In genomic region chr2:74252862-74253261, GRCh38 we compare ENCODE assay signal across 1 cellular context.
TF ChIP-seq lines count a peak whose summit lies in the region.

No MANE protein-coding gene starts in this region.

TF ChIP-seq in HepG2, 621 proteins besides CTCF, POLR2A, EP300 and RAD21:
- no peak for TF ChIP-seq MED13 (CRISPR knock-in tag; IDR thresholded peaks at IDR 0.05)
- peak; percentile 72 for TF ChIP-seq ATF7 (IDR thresholded peaks at IDR 0.05)
- no peak for TF ChIP-seq ATF7 (CRISPR knock-in tag; IDR thresholded peaks at IDR 0.05)
- peak; percentile 37 for TF ChIP-seq CREB1 (IDR thresholded peaks at IDR 0.05)
- no peak for TF ChIP-seq CREB1 (CRISPR knock-in tag; IDR thresholded peaks at IDR 0.05)
